1 cellular context compared by ENCODE assay signal in genomic region chr2:96690306-96691021, GRCh38.
TF ChIP-seq lines count a peak whose summit lies in the region.

No MANE protein-coding gene starts in this region.

TF ChIP-seq in K562, 482 proteins besides CTCF, POLR2A, EP300 and RAD21:
- peak; percentile 60 for TF ChIP-seq USF2 (CRISPR knock-in tag; IDR thresholded peaks at IDR 0.05)
- no peak for TF ChIP-seq DIDO1 (tag; IDR thresholded peaks at IDR 0.05; ENCODE audit: low read depth)
- peak; percentile 57 for TF ChIP-seq TFE3 (CRISPR knock-in tag; IDR thresholded peaks at IDR 0.05)
- TF ChIP-seq TAF15 (IDR thresholded peaks at IDR 0.05; ENCODE audit: low read depth, low read length), result no peak
- no peak for TF ChIP-seq SMAD3 (CRISPR knock-in tag; conservative IDR thresholded peaks at IDR 0.05)
- 0 out of 2 replicates have a peak, but pooled peaks have one; percentile 36 for TF ChIP-seq RAD51 (IDR thresholded peaks at IDR 0.05; ENCODE audit: borderline replicate concordance, low read depth)
- TF ChIP-seq USF1 (CRISPR knock-in tag; IDR thresholded peaks at IDR 0.05), result peak; percentile 75
